Comparison of ENCODE assay signal across 12 cellular contexts in the genomic region with DNA sequence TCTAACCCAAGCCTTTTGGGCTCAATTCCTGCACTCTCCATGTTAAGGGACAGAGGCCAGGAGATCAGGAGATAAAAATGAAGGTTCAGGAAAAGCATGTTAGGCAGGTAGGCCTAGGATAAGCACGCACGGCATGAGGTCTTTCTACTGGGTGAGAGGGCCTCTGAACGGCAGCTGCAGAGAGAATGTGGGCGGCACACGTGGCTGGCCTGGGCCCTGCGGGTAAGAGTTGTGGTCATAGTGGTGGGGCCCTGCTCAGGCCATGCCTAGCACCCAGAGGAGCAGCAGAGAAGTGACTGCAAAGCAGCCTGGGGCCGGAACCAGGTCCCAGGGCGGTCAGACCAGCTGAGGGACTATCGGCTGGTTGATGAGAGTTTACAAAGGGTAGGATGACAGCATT. TPM values are rescaled to one million over a fixed set of nuclear protein-coding genes. Genes with fewer than 3 reads are reported as not detected.
A peak's percentile ranks its signal among the peaks of the same experiment; 100 is the strongest.
DNase-seq lines count a peak whose midpoint lies in the region; ATAC-seq, FAIRE-seq and TF ChIP-seq lines count a peak whose summit lies in the region.
"Had no signal": no experiment of that assay in that cellular context is flagged by ENCODE, and none has a peak within 500 bp of the region (broad histone marks: within the 10 kb centered on the region; RNA-seq: fewer than 3 reads in every experiment).

No MANE protein-coding gene starts in this region.

- H3K36me3 ChIP-seq in osteoblast (ENCODE audit: insufficient read depth, low read length) (no peaks in the 10 kb centered on the region), mucosa of descending colon (ENCODE audit: low read depth) (no peaks in the 10 kb centered on the region)
- H3K36me3 ChIP-seq: MG63 had no signal

- peak; percentile 54 for FAIRE-seq in GM12892 (lab: Jason Lieb, UNC)

- H2AFZ ChIP-seq in osteoblast (ENCODE audit: low read length), result peak overlapping the region; percentile 68
- H2AFZ ChIP-seq: parathyroid adenoma had no signal

- TF ChIP-seq CTCF in osteoblast (IDR thresholded peaks at IDR 0.05; ENCODE audit: extremely low read depth, low read depth, low read length) (no peak), mucosa of descending colon (IDR thresholded peaks at IDR 0.05) (no peak)

- ATAC-seq in HG02852 (IDR thresholded peaks at IDR 0.05; ENCODE audit: unreplicated experiment) (peak; percentile 83), GM21381 (IDR thresholded peaks at IDR 0.05; ENCODE audit: unreplicated experiment) (no peak), mucosa of descending colon (no peak)

- TF ChIP-seq POLR2A in GM12892 (IDR thresholded peaks at IDR 0.05; ENCODE audit: low read depth, low read length), result no peak

- H3K4me1 ChIP-seq in osteoblast (ENCODE audit: insufficient read depth, low read length) (peaks cover 13% of the 10 kb centered on the region), mucosa of descending colon (ENCODE audit: low read depth) (peaks cover 14% of the 10 kb centered on the region)
- H3K4me1 ChIP-seq: parathyroid adenoma had no signal

- no peak overlapping the region for H3K27ac ChIP-seq in osteoblast (ENCODE audit: low read depth, low read length)
- H3K27ac ChIP-seq: parathyroid adenoma had no signal

- H3K4me3 ChIP-seq in osteoblast (ENCODE audit: insufficient read depth, low read length), result no peak overlapping the region
- H3K4me3 ChIP-seq in mucosa of descending colon, result no peak overlapping the region
- H3K4me3 ChIP-seq: MG63 had no signal

- H3K9me3 ChIP-seq in osteoblast (ENCODE audit: low read depth, low read length), result no peaks in the 10 kb centered on the region
- no peaks in the 10 kb centered on the region for H3K9me3 ChIP-seq in mucosa of descending colon
- H3K9me3 ChIP-seq: MG63 had no signal

- DNase-seq in GM12892 (ENCODE audit: insufficient read length) (peak; percentile 52), RPMI8226 (peak; percentile 76), osteoblast (ENCODE audit: insufficient read length, low spot score, missing footprints) (peak; percentile 81), hippocampal formation (lab: John Stamatoyannopoulos, UW) (no peak), mucosa of descending colon (no peak), HCEC 1CT (no peak)
- DNase-seq: activated T-cell treated with anti-CD3 and anti-CD28 coated beads, Interleukin-2, amount 50 U/mL, for 72 hours; MG63 had no signal

- H3K27me3 ChIP-seq in osteoblast (ENCODE audit: insufficient read depth, low read length), result no peaks in the 10 kb centered on the region
- H3K27me3 ChIP-seq: MG63 had no signal

- no peaks in the 10 kb centered on the region for H3K79me2 ChIP-seq in osteoblast (ENCODE audit: insufficient read depth, low read length)
- H3K79me2 ChIP-seq: parathyroid adenoma had no signal

- intact Hi-C loops in mucosa of descending colon (cut with DNase I, micrococcal nuclease), result no loop called here

- no peaks in the 10 kb centered on the region for H4K20me1 ChIP-seq in osteoblast (ENCODE audit: insufficient read depth, low read length)

- H3K4me2 ChIP-seq in osteoblast (ENCODE audit: insufficient read depth, low read length), result no peak overlapping the region

RNA-seq across cellular contexts. Expression of a gene that starts 7.5 kb away (rescaled TPM):
- not detected for polyA plus RNA-seq in GM12892 (2012; ENCODE audit: missing spikeins)
- total RNA-seq in osteoblast, result not detected in 2 replicates
- total RNA-seq in mucosa of descending colon, result 1 to 10 TPM in 1 of 3 donors, under 1 TPM in 2; 0.65 to 2.0 (median 0.72) TPM
- total RNA-seq: T-helper 1 cell treated with Interleukin-12 subunit alpha and Interleukin-12 subunit beta and Interleukin-4 antibody, amounts not matched to agents 30 ng/mL and 1 ng/mL, for 36 hours had no signal

Comparison
In these comparisons a context has a peak if more than half of its experiments do, and no peak if none do; other contexts are left out.
1. DNase-seq: peak in GM12892 (single experiment), RPMI8226 (single experiment) and osteoblast (single experiment); none in hippocampal formation (0 of 2), mucosa of descending colon (0 of 3) and HCEC 1CT (single experiment).